8 cellular contexts compared by ENCODE assay signal in genomic region chr12:106249411-106250135, GRCh38. TPM values are rescaled to one million over a fixed set of nuclear protein-coding genes. Genes with fewer than 3 reads are reported as not detected.
DNase-seq lines count a peak whose midpoint lies in the region; ATAC-seq and TF ChIP-seq lines count a peak whose summit lies in the region.

No MANE protein-coding gene starts in this region.

- peak overlapping the region; percentile 71 for H3K4me3 Mint-ChIP-seq in activated CD8-positive, alpha-beta T cell treated with anti-CD3 and anti-CD28 coated beads for 36 hours
- H3K4me3 Mint-ChIP-seq in activated CD8-positive, alpha-beta T cell treated with anti-CD3 and anti-CD28 coated beads, Interleukin-2, amount 10 ng/mL, durations not matched to agents 7 days and 5 days = no peak overlapping the region

- H3K27ac Mint-ChIP-seq in activated CD8-positive, alpha-beta T cell treated with anti-CD3 and anti-CD28 coated beads for 36 hours = peak overlapping the region; percentile 85
- no peak overlapping the region for H3K27ac Mint-ChIP-seq in activated CD8-positive, alpha-beta T cell treated with anti-CD3 and anti-CD28 coated beads, Interleukin-2, amount 10 ng/mL, durations not matched to agents 7 days and 5 days

- TF ChIP-seq CTCF in activated CD8-positive, alpha-beta T cell treated with anti-CD3 and anti-CD28 coated beads for 36 hours (IDR thresholded peaks at IDR 0.05) = no peak
- no peak for TF ChIP-seq CTCF in RWPE1 (conservative IDR thresholded peaks at IDR 0.05; ENCODE audit: low read depth)

- CTCF ChIA-PET in activated CD8-positive, alpha-beta T cell treated with anti-CD3 and anti-CD28 coated beads for 36 hours (lab: Charles Lee) = interaction anchor here (2.0 to 2.5 kb wide), 2 partner anchors 23 to 33 kb away, joined by 12 to 17 read pairs; no protein-coding TSS in a partner anchor
- CTCF ChIA-PET in activated CD8-positive, alpha-beta T cell treated with anti-CD3 and anti-CD28 coated beads, Interleukin-2, amount 10 ng/mL, durations not matched to agents 7 days and 5 days (lab: Charles Lee) = interaction anchor here (0.8 to 1.9 kb wide), 3 partner anchors 22 to 33 kb away, joined by 3 to 7 read pairs (median 3); no protein-coding TSS in a partner anchor
- CTCF ChIA-PET in RWPE1 (lab: Yijun Ruan, JAX) = no interaction called here

- no peaks in the 10 kb centered on the region for H3K9me3 Mint-ChIP-seq in activated CD8-positive, alpha-beta T cell treated with anti-CD3 and anti-CD28 coated beads for 36 hours
- no peaks in the 10 kb centered on the region for H3K9me3 Mint-ChIP-seq in activated CD8-positive, alpha-beta T cell treated with anti-CD3 and anti-CD28 coated beads, Interleukin-2, amount 10 ng/mL, durations not matched to agents 7 days and 5 days (ENCODE audit: insufficient read depth)

- H3K9ac ChIP-seq in mucosa of rectum (ENCODE audit: low read depth in 1 of 2, low read length in 2 of 2) = peak overlapping the region in 1 of 2 donors; percentile 71

- H3K27ac ChIP-seq in RWPE1 (peak overlapping the region; percentile 93; the same call in 1 of the 2 replicates), mucosa of rectum (ENCODE audit: low read depth in 2 of 2, low read length in 2 of 2) (peak overlapping the region; percentile 96 to 97)

- no peaks in the 10 kb centered on the region for H3K9me3 ChIP-seq in mucosa of rectum (ENCODE audit: control insufficient read depth in 2 of 2, low read length in 2 of 2)

- intact Hi-C loops in activated CD8-positive, alpha-beta T cell treated with anti-CD3 and anti-CD28 coated beads for 36 hours (cut with micrococcal nuclease) = no loop called here

- H3K4me1 Mint-ChIP-seq in activated CD8-positive, alpha-beta T cell treated with anti-CD3 and anti-CD28 coated beads for 36 hours (ENCODE audit: low read depth) = peaks cover 21% of the 10 kb centered on the region
- peaks cover 12% of the 10 kb centered on the region for H3K4me1 Mint-ChIP-seq in activated CD8-positive, alpha-beta T cell treated with anti-CD3 and anti-CD28 coated beads, Interleukin-2, amount 10 ng/mL, durations not matched to agents 7 days and 5 days (ENCODE audit: low read depth)

- peaks cover 2% of the 10 kb centered on the region for H3K36me3 Mint-ChIP-seq in activated CD8-positive, alpha-beta T cell treated with anti-CD3 and anti-CD28 coated beads for 36 hours (ENCODE audit: low read depth)
- no peaks in the 10 kb centered on the region for H3K36me3 Mint-ChIP-seq in activated CD8-positive, alpha-beta T cell treated with anti-CD3 and anti-CD28 coated beads, Interleukin-2, amount 10 ng/mL, durations not matched to agents 7 days and 5 days (ENCODE audit: low read depth)

- no peaks in the 10 kb centered on the region for H3K36me3 ChIP-seq in mucosa of rectum (ENCODE audit: control insufficient read depth in 2 of 2, insufficient read depth in 2 of 2, low read length in 2 of 2)

- DNase-seq in activated CD8-positive, alpha-beta T cell treated with anti-CD3 and anti-CD28 coated beads for 36 hours = no peak
- no peak for DNase-seq in activated CD8-positive, alpha-beta T cell treated with anti-CD3 and anti-CD28 coated beads, Interleukin-2, amount 10 ng/mL, durations not matched to agents 7 days and 5 days
- DNase-seq in RWPE1 (ENCODE audit: low spot score) (no peak), kidney glomerular epithelial cell (lab: John Stamatoyannopoulos, UW) (no peak), GM03348 (ENCODE audit: low spot score) (no peak), NCI-H774 (lab: John Stamatoyannopoulos, UW) (no peak)

- H3K27me3 Mint-ChIP-seq in activated CD8-positive, alpha-beta T cell treated with anti-CD3 and anti-CD28 coated beads for 36 hours = no peaks in the 10 kb centered on the region
- peaks cover 12% of the 10 kb centered on the region for H3K27me3 Mint-ChIP-seq in activated CD8-positive, alpha-beta T cell treated with anti-CD3 and anti-CD28 coated beads, Interleukin-2, amount 10 ng/mL, durations not matched to agents 7 days and 5 days (ENCODE audit: low read depth)

- H3K27me3 ChIP-seq in mucosa of rectum (ENCODE audit: control insufficient read depth in 2 of 2, insufficient read depth in 2 of 2, low read length in 2 of 2) = no peaks in the 10 kb centered on the region

- peaks cover 34 to 38% of the 10 kb centered on the region in 2 donors for H3K4me1 ChIP-seq in mucosa of rectum (ENCODE audit: control insufficient read depth in 2 of 2, insufficient read depth in 2 of 2, low read length in 2 of 2)

- POLR2A ChIA-PET in activated CD8-positive, alpha-beta T cell treated with anti-CD3 and anti-CD28 coated beads for 36 hours (lab: Charles Lee) = interaction anchor here (0.7 to 1.3 kb wide), 2 partner anchors 9 to 51 kb away, joined by 3 read pairs; no protein-coding TSS in a partner anchor
- POLR2A ChIA-PET in activated CD8-positive, alpha-beta T cell treated with anti-CD3 and anti-CD28 coated beads, Interleukin-2, amount 10 ng/mL, durations not matched to agents 7 days and 5 days (lab: Charles Lee) = no interaction called here
- POLR2A ChIA-PET in RWPE1 (lab: Yijun Ruan, JAX; ENCODE audit: low non-redundant PET) = interaction anchor here (0.5 kb wide), 1 partner anchor 86 kb away, joined by 3 read pairs; no protein-coding TSS in a partner anchor

- H3K4me3 ChIP-seq in mucosa of rectum (ENCODE audit: low read length in 2 of 2) = peak overlapping the region; percentile 51 to 61

- no peak for ATAC-seq in activated CD8-positive, alpha-beta T cell treated with anti-CD3 and anti-CD28 coated beads for 36 hours
- ATAC-seq in activated CD8-positive, alpha-beta T cell treated with anti-CD3 and anti-CD28 coated beads, Interleukin-2, amount 10 ng/mL, durations not matched to agents 7 days and 5 days = no peak
- peak; percentile 71 for ATAC-seq in HG02571 (IDR thresholded peaks at IDR 0.05; ENCODE audit: unreplicated experiment)

RNA-seq across cellular contexts. Expression of gene CKAP4, which starts 1.8 kb away (rescaled TPM):
- 10 to 100 TPM; 15.2 to 16.3 TPM for total RNA-seq in activated CD8-positive, alpha-beta T cell treated with anti-CD3 and anti-CD28 coated beads for 36 hours
- under 1 TPM; 0.47 to 0.52 TPM for total RNA-seq in activated CD8-positive, alpha-beta T cell treated with anti-CD3 and anti-CD28 coated beads, Interleukin-2, amount 10 ng/mL, durations not matched to agents 7 days and 5 days

RNA-seq across cellular contexts. Expression of gene TCP11L2, which starts 53.0 kb away (rescaled TPM):
- 10 to 100 TPM; 11.9 to 13.2 TPM for total RNA-seq in activated CD8-positive, alpha-beta T cell treated with anti-CD3 and anti-CD28 coated beads for 36 hours
- total RNA-seq in activated CD8-positive, alpha-beta T cell treated with anti-CD3 and anti-CD28 coated beads, Interleukin-2, amount 10 ng/mL, durations not matched to agents 7 days and 5 days = 1 to 10 TPM; 5.9 to 6.4 TPM

Comparison
In these comparisons a context has a peak if more than half of its experiments do, and no peak if none do; other contexts are left out.
1. RNA of gene CKAP4, which starts 1.8 kb away (total RNA-seq): 15.2 to 16.3 TPM in activated CD8-positive, alpha-beta T cell treated with anti-CD3 and anti-CD28 coated beads for 36 hours; 0.47 to 0.52 TPM in activated CD8-positive, alpha-beta T cell treated with anti-CD3 and anti-CD28 coated beads, Interleukin-2, amount 10 ng/mL, durations not matched to agents 7 days and 5 days; every median in the first group is over 10 times any median in the second.